ENCODE assay signal across 1 cellular context in the genomic region with DNA sequence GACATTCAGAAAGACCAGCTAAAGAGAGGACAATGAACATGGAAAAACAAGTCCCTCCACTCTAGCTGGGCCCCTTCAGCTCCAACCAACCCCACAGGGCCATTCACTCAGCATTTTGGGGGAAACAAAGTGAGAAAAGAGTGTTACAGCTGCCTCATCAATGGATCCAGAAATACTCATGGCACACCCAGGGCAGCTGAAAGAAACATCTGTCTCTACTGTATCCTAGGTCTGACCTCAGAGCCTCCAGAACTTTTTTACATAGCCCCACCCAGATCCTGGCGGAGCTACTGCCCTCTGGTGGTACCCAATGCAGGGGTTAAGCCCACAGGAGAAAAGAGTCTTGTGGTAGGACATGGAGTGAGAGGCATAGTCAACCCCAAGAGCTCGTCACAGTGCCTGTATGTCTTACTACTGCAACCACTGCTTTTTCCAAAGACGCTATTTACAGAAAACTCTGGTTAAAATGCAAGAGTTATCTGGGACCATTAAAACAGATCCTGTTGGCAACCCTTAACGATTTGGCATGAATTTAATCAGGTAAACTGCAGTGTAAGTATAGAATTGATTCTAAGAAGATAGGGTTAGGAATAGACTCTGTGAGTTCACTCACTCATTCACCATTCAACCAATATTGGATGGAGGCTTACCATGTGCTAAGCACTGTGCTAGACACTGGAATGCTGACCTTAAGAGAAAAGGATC.
TF ChIP-seq lines count a peak whose summit lies in the region.

No MANE protein-coding gene starts in this region.

TF ChIP-seq in HepG2, 621 proteins besides CTCF, POLR2A, EP300 and RAD21 (continued from another document and continues in another):
- TF ChIP-seq MTF2 (CRISPR knock-in tag; IDR thresholded peaks at IDR 0.05; ENCODE audit: borderline replicate concordance) (no peak), ZNF652 (CRISPR knock-in tag; IDR thresholded peaks at IDR 0.05; ENCODE audit: borderline replicate concordance, low read depth) (peak; percentile 66; the same call in 1 of the 2 replicates), KAT8 (CRISPR knock-in tag; IDR thresholded peaks at IDR 0.05) (peak; percentile 77), ZNF468 (CRISPR knock-in tag; IDR thresholded peaks at IDR 0.05) (no peak), SP5 (CRISPR knock-in tag; IDR thresholded peaks at IDR 0.05; ENCODE audit: borderline replicate concordance, low read depth) (peak; percentile 22; the same call in 1 of the 2 replicates), ZNF644 (CRISPR knock-in tag; IDR thresholded peaks at IDR 0.05; ENCODE audit: low read depth) (0 out of 2 replicates have a peak, but pooled peaks have one; percentile 23), ZNF570 (CRISPR knock-in tag; IDR thresholded peaks at IDR 0.05; ENCODE audit: borderline replicate concordance) (no peak), FOSL2 (CRISPR knock-in tag; IDR thresholded peaks at IDR 0.05) (peak; percentile 46), KDM3A (CRISPR knock-in tag; IDR thresholded peaks at IDR 0.05; ENCODE audit: low read depth) (no peak), SIX4 (CRISPR knock-in tag; IDR thresholded peaks at IDR 0.05) (no peak), PPARG (CRISPR knock-in tag; conservative IDR thresholded peaks at IDR 0.05) (peak; percentile 57; the same call in 1 of the 2 replicates), ZNF256 (CRISPR knock-in tag; conservative IDR thresholded peaks at IDR 0.05) (peak; percentile 70; the same call in 1 of the 2 replicates), SALL2 (CRISPR knock-in tag; IDR thresholded peaks at IDR 0.05) (0 out of 2 replicates have a peak, but pooled peaks have one; percentile 24), NFYB (CRISPR knock-in tag; IDR thresholded peaks at IDR 0.05) (0 out of 2 replicates have a peak, but pooled peaks have one; percentile 25), RAD51 (IDR thresholded peaks at IDR 0.05; ENCODE audit: borderline replicate concordance) (no peak), SMAD3 (CRISPR knock-in tag; IDR thresholded peaks at IDR 0.05) (0 out of 2 replicates have a peak, but pooled peaks have one; percentile 70), GABPB1 (CRISPR knock-in tag; IDR thresholded peaks at IDR 0.05) (0 out of 2 replicates have a peak, but pooled peaks have one; percentile 18), GATAD2A (CRISPR knock-in tag; IDR thresholded peaks at IDR 0.05) (peak; percentile 57), ZNF367 (CRISPR knock-in tag; IDR thresholded peaks at IDR 0.05; ENCODE audit: borderline replicate concordance) (no peak), KLF13 (CRISPR knock-in tag; IDR thresholded peaks at IDR 0.05) (no peak), ZKSCAN8 (CRISPR knock-in tag; IDR thresholded peaks at IDR 0.05; ENCODE audit: borderline replicate concordance) (peak; percentile 44; the same call in 1 of the 2 replicates)
- TF ChIP-seq, protein P1, sequence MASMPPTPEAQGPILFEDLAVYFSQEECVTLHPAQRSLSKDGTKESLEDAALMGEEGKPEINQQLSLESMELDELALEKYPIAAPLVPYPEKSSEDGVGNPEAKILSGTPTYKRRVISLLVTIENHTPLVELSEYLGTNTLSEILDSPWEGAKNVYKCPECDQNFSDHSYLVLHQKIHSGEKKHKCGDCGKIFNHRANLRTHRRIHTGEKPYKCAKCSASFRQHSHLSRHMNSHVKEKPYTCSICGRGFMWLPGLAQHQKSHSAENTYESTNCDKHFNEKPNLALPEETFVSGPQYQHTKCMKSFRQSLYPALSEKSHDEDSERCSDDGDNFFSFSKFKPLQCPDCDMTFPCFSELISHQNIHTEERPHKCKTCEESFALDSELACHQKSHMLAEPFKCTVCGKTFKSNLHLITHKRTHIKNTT (CRISPR knock-in tag; IDR thresholded peaks at IDR 0.05), result 0 out of 2 replicates have a peak, but pooled peaks have one; percentile 61
- TF ChIP-seq, protein P2, sequence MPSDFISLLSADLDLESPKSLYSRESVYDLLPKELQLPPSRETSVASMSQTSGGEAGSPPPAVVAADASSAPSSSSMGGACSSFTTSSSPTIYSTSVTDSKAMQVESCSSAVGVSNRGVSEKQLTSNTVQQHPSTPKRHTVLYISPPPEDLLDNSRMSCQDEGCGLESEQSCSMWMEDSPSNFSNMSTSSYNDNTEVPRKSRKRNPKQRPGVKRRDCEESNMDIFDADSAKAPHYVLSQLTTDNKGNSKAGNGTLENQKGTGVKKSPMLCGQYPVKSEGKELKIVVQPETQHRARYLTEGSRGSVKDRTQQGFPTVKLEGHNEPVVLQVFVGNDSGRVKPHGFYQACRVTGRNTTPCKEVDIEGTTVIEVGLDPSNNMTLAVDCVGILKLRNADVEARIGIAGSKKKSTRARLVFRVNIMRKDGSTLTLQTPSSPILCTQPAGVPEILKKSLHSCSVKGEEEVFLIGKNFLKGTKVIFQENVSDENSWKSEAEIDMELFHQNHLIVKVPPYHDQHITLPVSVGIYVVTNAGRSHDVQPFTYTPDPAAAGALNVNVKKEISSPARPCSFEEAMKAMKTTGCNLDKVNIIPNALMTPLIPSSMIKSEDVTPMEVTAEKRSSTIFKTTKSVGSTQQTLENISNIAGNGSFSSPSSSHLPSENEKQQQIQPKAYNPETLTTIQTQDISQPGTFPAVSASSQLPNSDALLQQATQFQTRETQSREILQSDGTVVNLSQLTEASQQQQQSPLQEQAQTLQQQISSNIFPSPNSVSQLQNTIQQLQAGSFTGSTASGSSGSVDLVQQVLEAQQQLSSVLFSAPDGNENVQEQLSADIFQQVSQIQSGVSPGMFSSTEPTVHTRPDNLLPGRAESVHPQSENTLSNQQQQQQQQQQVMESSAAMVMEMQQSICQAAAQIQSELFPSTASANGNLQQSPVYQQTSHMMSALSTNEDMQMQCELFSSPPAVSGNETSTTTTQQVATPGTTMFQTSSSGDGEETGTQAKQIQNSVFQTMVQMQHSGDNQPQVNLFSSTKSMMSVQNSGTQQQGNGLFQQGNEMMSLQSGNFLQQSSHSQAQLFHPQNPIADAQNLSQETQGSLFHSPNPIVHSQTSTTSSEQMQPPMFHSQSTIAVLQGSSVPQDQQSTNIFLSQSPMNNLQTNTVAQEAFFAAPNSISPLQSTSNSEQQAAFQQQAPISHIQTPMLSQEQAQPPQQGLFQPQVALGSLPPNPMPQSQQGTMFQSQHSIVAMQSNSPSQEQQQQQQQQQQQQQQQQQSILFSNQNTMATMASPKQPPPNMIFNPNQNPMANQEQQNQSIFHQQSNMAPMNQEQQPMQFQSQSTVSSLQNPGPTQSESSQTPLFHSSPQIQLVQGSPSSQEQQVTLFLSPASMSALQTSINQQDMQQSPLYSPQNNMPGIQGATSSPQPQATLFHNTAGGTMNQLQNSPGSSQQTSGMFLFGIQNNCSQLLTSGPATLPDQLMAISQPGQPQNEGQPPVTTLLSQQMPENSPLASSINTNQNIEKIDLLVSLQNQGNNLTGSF (CRISPR knock-in tag; IDR thresholded peaks at IDR 0.05), result 0 out of 2 replicates have a peak, but pooled peaks have one; percentile 53
- TF ChIP-seq, protein P3, sequence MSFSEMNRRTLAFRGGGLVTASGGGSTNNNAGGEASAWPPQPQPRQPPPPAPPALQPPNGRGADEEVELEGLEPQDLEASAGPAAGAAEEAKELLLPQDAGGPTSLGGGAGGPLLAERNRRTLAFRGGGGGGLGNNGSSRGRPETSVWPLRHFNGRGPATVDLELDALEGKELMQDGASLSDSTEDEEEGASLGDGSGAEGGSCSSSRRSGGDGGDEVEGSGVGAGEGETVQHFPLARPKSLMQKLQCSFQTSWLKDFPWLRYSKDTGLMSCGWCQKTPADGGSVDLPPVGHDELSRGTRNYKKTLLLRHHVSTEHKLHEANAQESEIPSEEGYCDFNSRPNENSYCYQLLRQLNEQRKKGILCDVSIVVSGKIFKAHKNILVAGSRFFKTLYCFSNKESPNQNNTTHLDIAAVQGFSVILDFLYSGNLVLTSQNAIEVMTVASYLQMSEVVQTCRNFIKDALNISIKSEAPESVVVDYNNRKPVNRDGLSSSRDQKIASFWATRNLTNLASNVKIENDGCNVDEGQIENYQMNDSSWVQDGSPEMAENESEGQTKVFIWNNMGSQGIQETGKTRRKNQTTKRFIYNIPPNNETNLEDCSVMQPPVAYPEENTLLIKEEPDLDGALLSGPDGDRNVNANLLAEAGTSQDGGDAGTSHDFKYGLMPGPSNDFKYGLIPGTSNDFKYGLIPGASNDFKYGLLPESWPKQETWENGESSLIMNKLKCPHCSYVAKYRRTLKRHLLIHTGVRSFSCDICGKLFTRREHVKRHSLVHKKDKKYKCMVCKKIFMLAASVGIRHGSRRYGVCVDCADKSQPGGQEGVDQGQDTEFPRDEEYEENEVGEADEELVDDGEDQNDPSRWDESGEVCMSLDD (CRISPR knock-in tag; IDR thresholded peaks at IDR 0.05; ENCODE audit: borderline replicate concordance), result 0 out of 2 replicates have a peak, but pooled peaks have one; percentile 21
- TF ChIP-seq, protein P4, sequence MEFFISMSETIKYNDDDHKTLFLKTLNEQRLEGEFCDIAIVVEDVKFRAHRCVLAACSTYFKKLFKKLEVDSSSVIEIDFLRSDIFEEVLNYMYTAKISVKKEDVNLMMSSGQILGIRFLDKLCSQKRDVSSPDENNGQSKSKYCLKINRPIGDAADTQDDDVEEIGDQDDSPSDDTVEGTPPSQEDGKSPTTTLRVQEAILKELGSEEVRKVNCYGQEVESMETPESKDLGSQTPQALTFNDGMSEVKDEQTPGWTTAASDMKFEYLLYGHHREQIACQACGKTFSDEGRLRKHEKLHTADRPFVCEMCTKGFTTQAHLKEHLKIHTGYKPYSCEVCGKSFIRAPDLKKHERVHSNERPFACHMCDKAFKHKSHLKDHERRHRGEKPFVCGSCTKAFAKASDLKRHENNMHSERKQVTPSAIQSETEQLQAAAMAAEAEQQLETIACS (CRISPR knock-in tag; IDR thresholded peaks at IDR 0.05), result 0 out of 2 replicates have a peak, but pooled peaks have one; percentile 26
- TF ChIP-seq, protein P5, sequence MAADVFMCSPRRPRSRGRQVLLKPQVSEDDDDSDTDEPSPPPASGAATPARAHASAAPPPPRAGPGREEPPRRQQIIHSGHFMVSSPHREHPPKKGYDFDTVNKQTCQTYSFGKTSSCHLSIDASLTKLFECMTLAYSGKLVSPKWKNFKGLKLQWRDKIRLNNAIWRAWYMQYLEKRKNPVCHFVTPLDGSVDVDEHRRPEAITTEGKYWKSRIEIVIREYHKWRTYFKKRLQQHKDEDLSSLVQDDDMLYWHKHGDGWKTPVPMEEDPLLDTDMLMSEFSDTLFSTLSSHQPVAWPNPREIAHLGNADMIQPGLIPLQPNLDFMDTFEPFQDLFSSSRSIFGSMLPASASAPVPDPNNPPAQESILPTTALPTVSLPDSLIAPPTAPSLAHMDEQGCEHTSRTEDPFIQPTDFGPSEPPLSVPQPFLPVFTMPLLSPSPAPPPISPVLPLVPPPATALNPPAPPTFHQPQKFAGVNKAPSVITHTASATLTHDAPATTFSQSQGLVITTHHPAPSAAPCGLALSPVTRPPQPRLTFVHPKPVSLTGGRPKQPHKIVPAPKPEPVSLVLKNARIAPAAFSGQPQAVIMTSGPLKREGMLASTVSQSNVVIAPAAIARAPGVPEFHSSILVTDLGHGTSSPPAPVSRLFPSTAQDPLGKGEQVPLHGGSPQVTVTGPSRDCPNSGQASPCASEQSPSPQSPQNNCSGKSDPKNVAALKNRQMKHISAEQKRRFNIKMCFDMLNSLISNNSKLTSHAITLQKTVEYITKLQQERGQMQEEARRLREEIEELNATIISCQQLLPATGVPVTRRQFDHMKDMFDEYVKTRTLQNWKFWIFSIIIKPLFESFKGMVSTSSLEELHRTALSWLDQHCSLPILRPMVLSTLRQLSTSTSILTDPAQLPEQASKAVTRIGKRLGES (CRISPR knock-in tag; IDR thresholded peaks at IDR 0.05; ENCODE audit: borderline replicate concordance), result no peak
- TF ChIP-seq, protein P6, sequence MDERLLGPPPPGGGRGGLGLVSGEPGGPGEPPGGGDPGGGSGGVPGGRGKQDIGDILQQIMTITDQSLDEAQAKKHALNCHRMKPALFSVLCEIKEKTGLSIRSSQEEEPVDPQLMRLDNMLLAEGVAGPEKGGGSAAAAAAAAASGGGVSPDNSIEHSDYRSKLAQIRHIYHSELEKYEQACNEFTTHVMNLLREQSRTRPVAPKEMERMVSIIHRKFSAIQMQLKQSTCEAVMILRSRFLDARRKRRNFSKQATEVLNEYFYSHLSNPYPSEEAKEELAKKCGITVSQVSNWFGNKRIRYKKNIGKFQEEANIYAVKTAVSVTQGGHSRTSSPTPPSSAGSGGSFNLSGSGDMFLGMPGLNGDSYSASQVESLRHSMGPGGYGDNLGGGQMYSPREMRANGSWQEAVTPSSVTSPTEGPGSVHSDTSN (CRISPR knock-in tag; IDR thresholded peaks at IDR 0.05), result no peak
- TF ChIP-seq, protein P7, sequence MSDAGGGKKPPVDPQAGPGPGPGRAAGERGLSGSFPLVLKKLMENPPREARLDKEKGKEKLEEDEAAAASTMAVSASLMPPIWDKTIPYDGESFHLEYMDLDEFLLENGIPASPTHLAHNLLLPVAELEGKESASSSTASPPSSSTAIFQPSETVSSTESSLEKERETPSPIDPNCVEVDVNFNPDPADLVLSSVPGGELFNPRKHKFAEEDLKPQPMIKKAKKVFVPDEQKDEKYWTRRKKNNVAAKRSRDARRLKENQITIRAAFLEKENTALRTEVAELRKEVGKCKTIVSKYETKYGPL (CRISPR knock-in tag; IDR thresholded peaks at IDR 0.05), result 0 out of 2 replicates have a peak, but pooled peaks have one; percentile 52
- TF ChIP-seq, protein P8, sequence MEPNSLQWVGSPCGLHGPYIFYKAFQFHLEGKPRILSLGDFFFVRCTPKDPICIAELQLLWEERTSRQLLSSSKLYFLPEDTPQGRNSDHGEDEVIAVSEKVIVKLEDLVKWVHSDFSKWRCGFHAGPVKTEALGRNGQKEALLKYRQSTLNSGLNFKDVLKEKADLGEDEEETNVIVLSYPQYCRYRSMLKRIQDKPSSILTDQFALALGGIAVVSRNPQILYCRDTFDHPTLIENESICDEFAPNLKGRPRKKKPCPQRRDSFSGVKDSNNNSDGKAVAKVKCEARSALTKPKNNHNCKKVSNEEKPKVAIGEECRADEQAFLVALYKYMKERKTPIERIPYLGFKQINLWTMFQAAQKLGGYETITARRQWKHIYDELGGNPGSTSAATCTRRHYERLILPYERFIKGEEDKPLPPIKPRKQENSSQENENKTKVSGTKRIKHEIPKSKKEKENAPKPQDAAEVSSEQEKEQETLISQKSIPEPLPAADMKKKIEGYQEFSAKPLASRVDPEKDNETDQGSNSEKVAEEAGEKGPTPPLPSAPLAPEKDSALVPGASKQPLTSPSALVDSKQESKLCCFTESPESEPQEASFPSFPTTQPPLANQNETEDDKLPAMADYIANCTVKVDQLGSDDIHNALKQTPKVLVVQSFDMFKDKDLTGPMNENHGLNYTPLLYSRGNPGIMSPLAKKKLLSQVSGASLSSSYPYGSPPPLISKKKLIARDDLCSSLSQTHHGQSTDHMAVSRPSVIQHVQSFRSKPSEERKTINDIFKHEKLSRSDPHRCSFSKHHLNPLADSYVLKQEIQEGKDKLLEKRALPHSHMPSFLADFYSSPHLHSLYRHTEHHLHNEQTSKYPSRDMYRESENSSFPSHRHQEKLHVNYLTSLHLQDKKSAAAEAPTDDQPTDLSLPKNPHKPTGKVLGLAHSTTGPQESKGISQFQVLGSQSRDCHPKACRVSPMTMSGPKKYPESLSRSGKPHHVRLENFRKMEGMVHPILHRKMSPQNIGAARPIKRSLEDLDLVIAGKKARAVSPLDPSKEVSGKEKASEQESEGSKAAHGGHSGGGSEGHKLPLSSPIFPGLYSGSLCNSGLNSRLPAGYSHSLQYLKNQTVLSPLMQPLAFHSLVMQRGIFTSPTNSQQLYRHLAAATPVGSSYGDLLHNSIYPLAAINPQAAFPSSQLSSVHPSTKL (CRISPR knock-in tag; IDR thresholded peaks at IDR 0.05), result peak; percentile 26; the same call in 1 of the 2 replicates
- TF ChIP-seq, protein P9, sequence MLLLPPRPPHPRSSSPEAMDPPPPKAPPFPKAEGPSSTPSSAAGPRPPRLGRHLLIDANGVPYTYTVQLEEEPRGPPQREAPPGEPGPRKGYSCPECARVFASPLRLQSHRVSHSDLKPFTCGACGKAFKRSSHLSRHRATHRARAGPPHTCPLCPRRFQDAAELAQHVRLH (CRISPR knock-in tag; IDR thresholded peaks at IDR 0.05; ENCODE audit: borderline replicate concordance, low read depth), result peak; percentile 39; the same call in 1 of the 2 replicates
